Comparison of ENCODE assay signal across 23 cellular contexts in the genomic region with DNA sequence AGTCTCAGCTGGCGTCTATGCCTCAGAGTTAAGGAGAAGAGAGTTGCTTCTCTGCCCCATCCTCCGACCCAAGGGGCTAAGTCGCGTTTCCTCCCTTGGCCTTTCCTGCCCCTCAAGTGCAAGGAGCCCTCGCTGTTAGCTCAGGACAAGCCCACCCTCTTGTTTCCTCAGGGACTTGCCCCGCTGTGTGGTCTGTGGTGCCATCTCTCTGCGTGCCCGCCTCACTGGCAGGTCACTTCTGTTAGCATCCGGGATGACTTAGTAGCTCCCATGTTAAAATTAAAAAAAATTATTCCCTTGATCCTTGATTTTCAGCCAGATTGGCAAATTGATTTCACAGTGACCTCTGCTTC.
A peak's percentile ranks its signal among the peaks of the same experiment; 100 is the strongest.
DNase-seq lines count a peak whose midpoint lies in the region; ATAC-seq, FAIRE-seq and TF ChIP-seq lines count a peak whose summit lies in the region.
"Had no signal": no experiment of that assay in that cellular context is flagged by ENCODE, and none has a peak within 500 bp of the region (broad histone marks: within the 10 kb centered on the region; RNA-seq: fewer than 3 reads in every experiment).

No MANE protein-coding gene starts in this region.

- no peaks in the 10 kb centered on the region for H3K9me3 ChIP-seq in A673 (ENCODE audit: low read depth, low read length, poor library complexity, severe bottlenecking)
- no peaks in the 10 kb centered on the region for H3K9me3 ChIP-seq in CD8-positive, alpha-beta T cell (ENCODE audit: low read length)
- no peaks in the 10 kb centered on the region for H3K9me3 ChIP-seq in ectodermal cell (ENCODE audit: control insufficient read depth, low read length)
- H3K9me3 ChIP-seq: BE2C had no signal

- no peaks in the 10 kb centered on the region for H3K27me3 Mint-ChIP-seq in CD8-positive, alpha-beta T cell (ENCODE audit: low read depth)
- H3K27me3 Mint-ChIP-seq: CD4-positive, CD25-positive, alpha-beta regulatory T cell had no signal

- no peak overlapping the region for H3K4me3 Mint-ChIP-seq in CD8-positive, alpha-beta T cell
- H3K4me3 Mint-ChIP-seq: CD4-positive, CD25-positive, alpha-beta regulatory T cell; CD8-positive, alpha-beta memory T cell; H9; HFFc6 had no signal

- peaks cover 15% of the 10 kb centered on the region for H3K4me1 Mint-ChIP-seq in CD8-positive, alpha-beta T cell (ENCODE audit: low read depth)
- H3K4me1 Mint-ChIP-seq: H9 had no signal

- no peaks in the 10 kb centered on the region for H3K36me3 Mint-ChIP-seq in CD8-positive, alpha-beta T cell

- H3K4me3 ChIP-seq in A673 (ENCODE audit: low read depth, low read length, poor library complexity, severe bottlenecking) (no peak overlapping the region), ectodermal cell (ENCODE audit: insufficient read depth, low read depth, low read length) (no peak overlapping the region)
- no peak overlapping the region for H3K4me3 ChIP-seq in CD8-positive, alpha-beta T cell (ENCODE audit: low read depth, low read length)

- CTCF ChIA-PET in A673 (lab: Charles Lee), result interaction anchor here (0.7 kb wide), 1 partner anchor 857 kb away, joined by 3 read pairs; no protein-coding TSS in a partner anchor
- CTCF ChIA-PET in CD8-positive, alpha-beta T cell (lab: Charles Lee), result interaction anchor here (1.0 kb wide), 1 partner anchor 56 kb away, joined by 3 read pairs; no protein-coding TSS in a partner anchor

- H3K9me3 Mint-ChIP-seq in CD8-positive, alpha-beta T cell, result no peaks in the 10 kb centered on the region
- H3K9me3 Mint-ChIP-seq: CD4-positive, CD25-positive, alpha-beta regulatory T cell; CD8-positive, alpha-beta memory T cell; H9 had no signal

- in situ Hi-C loops in KBM-7 (cut with MboI; ENCODE audit: low pct_unique_long_range_greater_than_20kb, low sequenced_read_pairs), result no loop called here

- peak; percentile 9 for FAIRE-seq in HTR-8/SVneo (lab: Jason Lieb, UNC)
- FAIRE-seq: A204.1, GM12891, H1 had no signal

- intact Hi-C loops in A673 (cut with micrococcal nuclease; ENCODE audit: unreplicated experiment), result no loop called here
- intact Hi-C loops in CD8-positive, alpha-beta T cell (cut with DNase I, micrococcal nuclease), result no loop called here

- WGBS in ectodermal cell, 2 experiments, result 94% methylated on average over 9 of the region's 9 CpGs

- H3K27me3 ChIP-seq in A673 (replicated peaks; ENCODE audit: insufficient read depth, low read depth, low read length, poor library complexity), result no peaks in the 10 kb centered on the region
- H3K27me3 ChIP-seq in CD8-positive, alpha-beta T cell (ENCODE audit: insufficient read depth, low read length), result no peaks in the 10 kb centered on the region
- no peaks in the 10 kb centered on the region for H3K27me3 ChIP-seq in ectodermal cell (ENCODE audit: control insufficient read depth, insufficient read depth, low read length, poor library complexity, severe bottlenecking)
- H3K27me3 ChIP-seq: BE2C had no signal

- H3K27ac ChIP-seq in A673 (ENCODE audit: low read depth, low read length, poor library complexity, severe bottlenecking) (peak overlapping the region; percentile 89), ectodermal cell (ENCODE audit: insufficient read depth, low read depth, low read length, poor library complexity, severe bottlenecking) (peak overlapping the region; percentile 26)
- H3K27ac ChIP-seq in CD8-positive, alpha-beta T cell (ENCODE audit: low read depth, low read length), result peak overlapping the region; percentile 4
- H3K27ac ChIP-seq: 22Rv1, C4-2B had no signal

- no peak overlapping the region for H3K27ac Mint-ChIP-seq in CD8-positive, alpha-beta T cell
- H3K27ac Mint-ChIP-seq: CD4-positive, CD25-positive, alpha-beta regulatory T cell; H9; HFFc6 had no signal

- no peaks in the 10 kb centered on the region for H3K36me3 ChIP-seq in A673 (ENCODE audit: insufficient read depth, low read length, poor library complexity, severe bottlenecking)
- H3K36me3 ChIP-seq in CD8-positive, alpha-beta T cell (ENCODE audit: insufficient read depth, low read length), result no peaks in the 10 kb centered on the region
- H3K36me3 ChIP-seq in ectodermal cell (ENCODE audit: control insufficient read depth, insufficient read depth, low read length), result no peaks in the 10 kb centered on the region

- no peak for TF ChIP-seq CTCF in A673 (conservative IDR thresholded peaks at IDR 0.05; ENCODE audit: low read depth, low read length)
- TF ChIP-seq CTCF in CD8-positive, alpha-beta T cell (IDR thresholded peaks at IDR 0.05), result no peak

- no peak for DNase-seq in A673 (ENCODE audit: low spot score)
- DNase-seq in CD8-positive, alpha-beta T cell, result no peak
- DNase-seq in HTR-8/SVneo (ENCODE audit: insufficient read length, low spot score), result no peak
- DNase-seq in activated effector memory CD4-positive, alpha-beta T cell treated with anti-CD3 and anti-CD28 coated beads, Interleukin-2, amount 50 U/mL, for 16 hours, result no peak
- DNase-seq in activated CD8-positive, alpha-beta memory T cell treated with anti-CD3 and anti-CD28 coated beads, Interleukin-2, amount 50 U/mL, for 48 hours, result no peak
- no peak for DNase-seq in KBM-7
- DNase-seq in HCEC 1CT, result no peak
- DNase-seq: ACHN, AML-193, BE2C, DMS53, DMS79 treated with DMSO at 0.1 percent for 48 hours, GF-D8, H9, HFFc6 had no signal

- BruUV-seq in A673 (replicated peaks; lab: Mats Ljungman, UMichigan), result TSS peak; percentile 77

- H3K4me1 ChIP-seq in A673 (ENCODE audit: insufficient read depth, low read length, poor library complexity, severe bottlenecking), result peaks cover 52% of the 10 kb centered on the region
- H3K4me1 ChIP-seq in CD8-positive, alpha-beta T cell (ENCODE audit: insufficient read depth, low read length), result peaks cover 17% of the 10 kb centered on the region
- H3K4me1 ChIP-seq in ectodermal cell (ENCODE audit: control insufficient read depth, insufficient read depth, low read length), result no peaks in the 10 kb centered on the region

- ATAC-seq in CD8-positive, alpha-beta T cell, result no peak

- POLR2A ChIA-PET in A673 (lab: Charles Lee; ENCODE audit: low non-redundant PET), result interaction anchor here (0.5 kb wide), 1 partner anchor 54 kb away, joined by 4 read pairs; no protein-coding TSS in a partner anchor
- POLR2A ChIA-PET in CD8-positive, alpha-beta T cell (lab: Charles Lee), result no interaction called here

Comparison
In these comparisons a context has a peak if more than half of its experiments do, and no peak if none do; other contexts are left out.
1. H3K27ac ChIP-seq: peak in every context shown above with its lines; median percentile 89 in A673; 26 in ectodermal cell; 4 in CD8-positive, alpha-beta T cell.